ENCODE assay signal across 8 cellular contexts in the genomic region with DNA sequence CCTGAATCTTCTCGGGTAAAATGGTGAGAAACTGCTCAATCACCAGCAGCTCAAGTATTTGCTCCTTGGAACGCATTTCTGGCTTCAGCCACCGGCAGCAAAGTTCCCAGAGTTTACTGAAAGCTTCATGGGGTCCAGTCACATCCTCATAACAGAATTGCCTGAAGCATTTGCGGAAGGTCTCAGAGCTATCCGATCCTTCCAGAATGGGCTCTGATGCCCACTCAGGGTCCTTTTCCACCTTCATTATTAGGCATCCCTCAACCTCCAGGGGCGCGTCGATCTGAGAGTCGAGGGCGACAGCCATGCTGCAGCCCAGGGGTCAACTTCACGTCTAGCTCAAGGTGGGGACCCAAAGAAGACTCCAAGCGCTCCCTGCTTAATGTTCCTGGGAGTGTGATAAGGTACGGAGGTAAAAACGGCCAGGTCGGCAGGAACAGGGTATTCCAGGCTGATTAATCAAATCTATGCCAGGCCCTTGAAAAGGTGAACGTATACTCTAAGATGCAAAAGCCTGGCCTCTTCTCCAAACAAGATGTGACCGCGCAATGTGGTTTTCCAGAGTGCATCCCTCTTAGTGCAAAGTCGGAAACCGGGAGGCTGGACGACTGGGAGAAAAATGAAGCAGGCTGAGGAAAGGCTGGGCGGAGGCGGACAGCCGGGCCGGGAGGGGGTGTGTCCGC. TPM values are rescaled to one million over a fixed set of nuclear protein-coding genes. Genes with fewer than 3 reads are reported as not detected.
DNase-seq lines count a peak whose midpoint lies in the region; ATAC-seq and TF ChIP-seq lines count a peak whose summit lies in the region.

No MANE protein-coding gene starts in this region.

- H4K20me1 ChIP-seq in Loucy (ENCODE audit: insufficient read depth, low read length, poor library complexity, severe bottlenecking) (peaks cover 52% of the 10 kb centered on the region), smooth muscle cell (ENCODE audit: low read depth) (peaks cover 54% of the 10 kb centered on the region)

- peaks cover 35% of the 10 kb centered on the region for H3K4me1 ChIP-seq in CD4-positive, CD25-positive, alpha-beta regulatory T cell (ENCODE audit: control insufficient read depth, insufficient read depth, low read length, poor library complexity, severe bottlenecking)
- peaks cover 55% of the 10 kb centered on the region for H3K4me1 ChIP-seq in Loucy (ENCODE audit: insufficient read depth, low read length, poor library complexity, severe bottlenecking)
- no peaks in the 10 kb centered on the region for H3K4me1 ChIP-seq in iPS-15b (ENCODE audit: control insufficient read depth, insufficient read depth, low read length)
- H3K4me1 ChIP-seq in smooth muscle cell (ENCODE audit: low read depth), result peaks cover 27% of the 10 kb centered on the region

- no peaks in the 10 kb centered on the region for H3K27me3 ChIP-seq in CD4-positive, CD25-positive, alpha-beta regulatory T cell (ENCODE audit: control insufficient read depth, insufficient read depth, low read length)
- H3K27me3 ChIP-seq in Loucy (ENCODE audit: insufficient read depth, low read length, poor library complexity, severe bottlenecking) (no peaks in the 10 kb centered on the region), iPS-15b (ENCODE audit: control insufficient read depth, insufficient read depth, low read length) (no peaks in the 10 kb centered on the region), smooth muscle cell (ENCODE audit: low read depth) (no peaks in the 10 kb centered on the region)

- H3K4me1 Mint-ChIP-seq in CD4-positive, CD25-positive, alpha-beta regulatory T cell, result peaks cover 22 to 67% (median 50%) of the 10 kb centered on the region in 4 donors
- peaks cover 62% of the 10 kb centered on the region for H3K4me1 Mint-ChIP-seq in activated naive CD8-positive, alpha-beta T cell (ENCODE audit: low read depth)

- H3K9ac ChIP-seq in Loucy (ENCODE audit: low read depth, low read length, poor library complexity, severe bottlenecking) (peak overlapping the region; percentile 89), iPS-15b (ENCODE audit: low read depth, low read length) (peak overlapping the region; percentile 79), smooth muscle cell (ENCODE audit: low read depth) (peak overlapping the region; percentile 97)

- H3K4me2 ChIP-seq in Loucy (ENCODE audit: low read depth, low read length, poor library complexity, severe bottlenecking) (peak overlapping the region; percentile 93), smooth muscle cell (peak overlapping the region; percentile 86)

- DNase-seq in CD4-positive, CD25-positive, alpha-beta regulatory T cell, result no peak
- DNase-seq in smooth muscle cell (lab: John Stamatoyannopoulos, UW; ENCODE audit: unreplicated experiment) (no peak), DMS153 (lab: John Stamatoyannopoulos, UW) (no peak)

- peak overlapping the region; percentile 69 for H3K4me3 ChIP-seq in CD4-positive, CD25-positive, alpha-beta regulatory T cell (ENCODE audit: low read depth, low read length)
- H3K4me3 ChIP-seq in Loucy (ENCODE audit: low read length, poor library complexity, severe bottlenecking) (peak overlapping the region; percentile 94), iPS-15b (ENCODE audit: low read depth, low read length) (peak overlapping the region; percentile 92), smooth muscle cell (peak overlapping the region; percentile 76)

- H3K36me3 Mint-ChIP-seq in CD4-positive, CD25-positive, alpha-beta regulatory T cell, result peaks cover 3% of the 10 kb centered on the region
- H3K36me3 Mint-ChIP-seq in activated naive CD8-positive, alpha-beta T cell, result peaks cover 12% of the 10 kb centered on the region

- H3K27ac ChIP-seq in CD4-positive, CD25-positive, alpha-beta regulatory T cell (ENCODE audit: insufficient read depth, low read length, poor library complexity, severe bottlenecking), result peak overlapping the region; percentile 91
- H3K27ac ChIP-seq in smooth muscle cell (ENCODE audit: low read depth), result no peak overlapping the region

- H3F3A ChIP-seq in Loucy (ENCODE audit: low read depth) (no peaks in the 10 kb centered on the region), smooth muscle cell (ENCODE audit: low read depth) (no peaks in the 10 kb centered on the region)

- TF ChIP-seq CTCF in Loucy (conservative IDR thresholded peaks at IDR 0.05; ENCODE audit: low read length) (peak; percentile 42), smooth muscle cell (IDR thresholded peaks at IDR 0.05; ENCODE audit: borderline replicate concordance, insufficient read depth, poor library complexity, severe bottlenecking) (no peak)

- WGBS in smooth muscle cell (ENCODE audit: low lambda C conversion rate), result under 1% methylated on average over 26 of the region's 26 CpGs

- H3K27ac Mint-ChIP-seq in CD4-positive, CD25-positive, alpha-beta regulatory T cell, result peak overlapping the region; percentile 93 to 99 (median 94)
- peak overlapping the region; percentile 94 for H3K27ac Mint-ChIP-seq in activated naive CD8-positive, alpha-beta T cell

- H3K27me3 Mint-ChIP-seq in CD4-positive, CD25-positive, alpha-beta regulatory T cell, result peaks cover 8% of the 10 kb centered on the region
- H3K27me3 Mint-ChIP-seq in activated naive CD8-positive, alpha-beta T cell, result no peaks in the 10 kb centered on the region

- H2AFZ ChIP-seq in Loucy (ENCODE audit: low read length) (peak overlapping the region; percentile 77), smooth muscle cell (ENCODE audit: low read depth) (peak overlapping the region; percentile 90)

- H3K9me3 ChIP-seq in CD4-positive, CD25-positive, alpha-beta regulatory T cell (ENCODE audit: control insufficient read depth in 2 of 2, low read length in 2 of 2), result no peaks in the 10 kb centered on the region
- H3K9me3 ChIP-seq in Loucy (ENCODE audit: insufficient read depth, low read depth, low read length) (no peaks in the 10 kb centered on the region), iPS-15b (ENCODE audit: control insufficient read depth, insufficient read depth, low read length) (no peaks in the 10 kb centered on the region), smooth muscle cell (replicated peaks; ENCODE audit: low read depth) (no peaks in the 10 kb centered on the region)

- ATAC-seq in CD4-positive, CD25-positive, alpha-beta regulatory T cell (ENCODE audit: low read depth in 2 of 2), result no peak
- ATAC-seq in GM19395 (IDR thresholded peaks at IDR 0.05; ENCODE audit: unreplicated experiment) (peak; percentile 14), GM18517 (IDR thresholded peaks at IDR 0.05; ENCODE audit: unreplicated experiment) (no peak)

- no peaks in the 10 kb centered on the region for H3K9me3 Mint-ChIP-seq in CD4-positive, CD25-positive, alpha-beta regulatory T cell
- no peaks in the 10 kb centered on the region for H3K9me3 Mint-ChIP-seq in activated naive CD8-positive, alpha-beta T cell (ENCODE audit: low read depth)

- H3K79me2 ChIP-seq in Loucy (ENCODE audit: insufficient read depth, low read length) (peaks cover 71% of the 10 kb centered on the region), smooth muscle cell (ENCODE audit: low read depth) (peaks cover 36% of the 10 kb centered on the region)

- peaks cover 5% of the 10 kb centered on the region for H3K36me3 ChIP-seq in CD4-positive, CD25-positive, alpha-beta regulatory T cell (ENCODE audit: control insufficient read depth, insufficient read depth, low read length)
- H3K36me3 ChIP-seq in Loucy (ENCODE audit: insufficient read depth, low read length), result peaks cover 1% of the 10 kb centered on the region; the same call in 1 of the 2 replicates
- H3K36me3 ChIP-seq in iPS-15b (ENCODE audit: control insufficient read depth, insufficient read depth, low read length), result peaks cover 10% of the 10 kb centered on the region
- H3K36me3 ChIP-seq in smooth muscle cell (ENCODE audit: low read depth), result no peaks in the 10 kb centered on the region

- H3K9me2 ChIP-seq in Loucy (replicated peaks; ENCODE audit: low read depth, low read length), result no peaks in the 10 kb centered on the region

- peak overlapping the region; percentile 86 to 99 (median 94) for H3K4me3 Mint-ChIP-seq in CD4-positive, CD25-positive, alpha-beta regulatory T cell
- H3K4me3 Mint-ChIP-seq in activated naive CD8-positive, alpha-beta T cell, result peak overlapping the region; percentile 92

RNA-seq across cellular contexts. Expression of a gene that starts 0.7 kb away (rescaled TPM):
- 5.6 TPM for total RNA-seq in CD4-positive, CD25-positive, alpha-beta regulatory T cell
- 1 to 10 TPM in 3 of 4 donors, under 1 TPM in 1; 0.96 to 1.9 (median 1.5) TPM for polyA plus RNA-seq in CD4-positive, CD25-positive, alpha-beta regulatory T cell
- 5.7 TPM in 2 replicates for total RNA-seq in smooth muscle cell
- polyA plus RNA-seq in smooth muscle cell, result 1.6 and 2.2 TPM in 2 replicates

RNA-seq across cellular contexts. Expression of a gene that starts 40.2 kb away (rescaled TPM):
- total RNA-seq in CD4-positive, CD25-positive, alpha-beta regulatory T cell, result not detected
- not detected for polyA plus RNA-seq in CD4-positive, CD25-positive, alpha-beta regulatory T cell
- 0.18 TPM in 1 of 2 replicates, not detected in the other for total RNA-seq in smooth muscle cell
- polyA plus RNA-seq in smooth muscle cell, result 0.18 TPM in 1 of 2 replicates, not detected in the other
